1 cellular context compared by ENCODE assay signal in genomic region chr21:37484535-37485474, GRCh38.
TF ChIP-seq lines count a peak whose summit lies in the region.

No MANE protein-coding gene starts in this region.

TF ChIP-seq in IMR-90, 13 proteins besides CTCF, POLR2A, EP300 and RAD21:
- TF ChIP-seq CHD1 (IDR thresholded peaks at IDR 0.05; ENCODE audit: low read depth, low read length) (no peak), NFE2L2 (IDR thresholded peaks at IDR 0.05; ENCODE audit: low read depth, low read length) (no peak), SMC3 (IDR thresholded peaks at IDR 0.05; ENCODE audit: low read depth, low read length) (no peak), MAFK (IDR thresholded peaks at IDR 0.05; ENCODE audit: low read depth, low read length) (no peak), MXI1 (IDR thresholded peaks at IDR 0.05; ENCODE audit: borderline replicate concordance, low read depth, low read length) (no peak), MAZ (IDR thresholded peaks at IDR 0.05; ENCODE audit: borderline replicate concordance, low read depth, low read length) (no peak), FOS (IDR thresholded peaks at IDR 0.05; ENCODE audit: low read depth, low read length) (no peak), CEBPB (IDR thresholded peaks at IDR 0.05; ENCODE audit: low read depth, low read length) (no peak)
